8 cellular contexts compared by ENCODE assay signal in the genomic region with DNA sequence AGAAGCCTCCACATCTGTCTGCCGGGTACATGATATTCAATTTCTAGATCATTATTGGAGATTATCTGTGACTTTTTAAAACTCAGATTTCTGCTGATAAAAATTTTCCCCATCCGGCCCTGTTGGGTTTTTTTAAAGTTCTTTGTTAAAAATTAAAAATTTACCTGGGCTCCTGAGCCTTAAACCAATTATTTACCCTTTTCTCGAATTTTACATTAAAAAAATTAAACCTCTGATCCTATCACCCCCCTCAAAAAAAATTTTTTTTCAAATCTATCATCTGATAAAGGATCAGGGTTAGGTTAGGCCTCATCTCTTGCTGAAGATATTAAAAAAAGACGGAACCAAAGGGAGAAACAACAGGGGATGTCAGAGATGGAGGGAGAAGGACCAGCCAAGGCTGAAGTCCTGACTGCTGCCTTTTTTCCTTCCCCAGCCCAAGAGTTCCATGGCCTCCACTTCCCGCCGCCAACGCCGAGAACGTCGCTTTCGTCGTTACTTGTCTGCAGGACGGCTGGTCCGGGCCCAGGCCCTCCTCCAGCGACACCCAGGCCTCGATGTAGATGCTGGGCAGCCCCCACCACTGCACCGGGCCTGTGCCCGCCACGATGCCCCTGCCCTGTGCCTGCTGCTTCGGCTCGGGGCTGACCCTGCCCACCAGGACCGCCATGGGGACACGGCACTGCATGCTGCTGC. TPM values are rescaled to one million over a fixed set of nuclear protein-coding genes. Genes with fewer than 3 reads are reported as not detected.
DNase-seq lines count a peak whose midpoint lies in the region; ATAC-seq, FAIRE-seq and TF ChIP-seq lines count a peak whose summit lies in the region.

No MANE protein-coding gene starts in this region.

- peaks cover 14% of the 10 kb centered on the region for H3K36me3 Mint-ChIP-seq in activated CD8-positive, alpha-beta memory T cell treated with anti-CD3 and anti-CD28 coated beads, Interleukin-2, amount 10 ng/mL, durations not matched to agents 7 days and 5 days

- peak overlapping the region; percentile 88 for H3K27ac Mint-ChIP-seq in activated CD8-positive, alpha-beta memory T cell treated with anti-CD3 and anti-CD28 coated beads, Interleukin-2, amount 10 ng/mL, durations not matched to agents 7 days and 5 days

- DNase-seq in activated CD8-positive, alpha-beta memory T cell treated with anti-CD3 and anti-CD28 coated beads, Interleukin-2, amount 10 ng/mL, durations not matched to agents 7 days and 5 days = no peak
- DNase-seq in activated CD8-positive, alpha-beta memory T cell treated with anti-CD3 and anti-CD28 coated beads for 24 hours = no peak
- no peak for DNase-seq in ascending aorta (ENCODE audit: low spot score in 2 of 2)
- DNase-seq in left lung = peak; percentile 44 to 81
- no peak for DNase-seq in AG20443 (ENCODE audit: low spot score)
- DNase-seq in SKM-1 treated with dmso at 0.1 percent for 144 hours (lab: John Stamatoyannopoulos, UW; ENCODE audit: unreplicated experiment) = no peak
- DNase-seq in H54 (ENCODE audit: insufficient read length, low spot score) = no peak

- WGBS in thymus = 86% methylated on average over 23 of the region's 23 CpGs

- H3K4me1 ChIP-seq in ascending aorta (peaks cover 6 to 10% of the 10 kb centered on the region in 2 donors), left lung (peaks cover 9 to 56% of the 10 kb centered on the region in 2 donors), thymus (ENCODE audit: control insufficient read depth, insufficient read depth, low read length) (peaks cover 9% of the 10 kb centered on the region)

- peak overlapping the region; percentile 58 to 67 for H3K4me3 ChIP-seq in ascending aorta
- H3K4me3 ChIP-seq in left lung = peak overlapping the region; percentile 41 to 48
- H3K4me3 ChIP-seq in thymus (ENCODE audit: low read length) = peak overlapping the region; percentile 63

- H3K27ac ChIP-seq in ascending aorta = peak overlapping the region; percentile 72 to 84
- peak overlapping the region; percentile 82 to 84 for H3K27ac ChIP-seq in left lung
- peak overlapping the region; percentile 84 for H3K27ac ChIP-seq in thymus (ENCODE audit: low read depth)

- H3K9me3 ChIP-seq in ascending aorta (no peaks in the 10 kb centered on the region), left lung (no peaks in the 10 kb centered on the region), thymus (ENCODE audit: control insufficient read depth) (no peaks in the 10 kb centered on the region)

- H3K27me3 Mint-ChIP-seq in activated CD8-positive, alpha-beta memory T cell treated with anti-CD3 and anti-CD28 coated beads, Interleukin-2, amount 10 ng/mL, durations not matched to agents 7 days and 5 days = no peaks in the 10 kb centered on the region

- CTCF ChIA-PET in activated CD8-positive, alpha-beta memory T cell treated with anti-CD3 and anti-CD28 coated beads, Interleukin-2, amount 10 ng/mL, durations not matched to agents 7 days and 5 days (lab: Charles Lee) = interaction anchor here (1.2 to 16.9 kb wide), 10 partner anchors 21 to 191 kb away, joined by 3 to 952 read pairs (median 5); partner anchors contain the start of genes BAG6, LST1, LTA and LTB

- H3K27me3 ChIP-seq in ascending aorta (no peaks in the 10 kb centered on the region), left lung (no peaks in the 10 kb centered on the region), thymus (ENCODE audit: control insufficient read depth, insufficient read depth) (no peaks in the 10 kb centered on the region)

- H3K36me3 ChIP-seq in ascending aorta (peaks cover 0 to 24% of the 10 kb centered on the region in 2 donors), left lung (peaks cover 0 to 25% of the 10 kb centered on the region in 2 donors), thymus (ENCODE audit: control insufficient read depth, insufficient read depth) (peaks cover 13% of the 10 kb centered on the region)

- peak overlapping the region; percentile 83 for H3K4me3 Mint-ChIP-seq in activated CD8-positive, alpha-beta memory T cell treated with anti-CD3 and anti-CD28 coated beads, Interleukin-2, amount 10 ng/mL, durations not matched to agents 7 days and 5 days

- no peak for TF ChIP-seq POLR2A in H54 (IDR thresholded peaks at IDR 0.05; ENCODE audit: low read depth, low read length)

- ATAC-seq in activated CD8-positive, alpha-beta memory T cell treated with anti-CD3 and anti-CD28 coated beads, Interleukin-2, amount 10 ng/mL, durations not matched to agents 7 days and 5 days = no peak
- no peak for ATAC-seq in left lung

- H3K9me3 Mint-ChIP-seq in activated CD8-positive, alpha-beta memory T cell treated with anti-CD3 and anti-CD28 coated beads, Interleukin-2, amount 10 ng/mL, durations not matched to agents 7 days and 5 days (ENCODE audit: low read depth) = no peaks in the 10 kb centered on the region

- intact Hi-C loops in ascending aorta (cut with DNase I) (loop anchor here (1.0 to 10.0 kb wide), 7 partner anchors 72 to 1867 kb away; partner anchors contain the start of genes AGER, BAG6, CUTA and MRPS18B), left lung (cut with DNase I) (loop anchor here (2.0 to 10.0 kb wide), 2 partner anchors 47 to 51 kb away; partner anchors contain the start of gene NCR3 (in 1 of the 2))

- no peak for FAIRE-seq in H54 (lab: Jason Lieb, UNC)

- H3K4me1 Mint-ChIP-seq in activated CD8-positive, alpha-beta memory T cell treated with anti-CD3 and anti-CD28 coated beads, Interleukin-2, amount 10 ng/mL, durations not matched to agents 7 days and 5 days = peaks cover 55% of the 10 kb centered on the region

- TF ChIP-seq CTCF in ascending aorta (IDR thresholded peaks at IDR 0.05) = no peak
- no peak for TF ChIP-seq CTCF in left lung (IDR thresholded peaks at IDR 0.05)

RNA-seq across cellular contexts. Expression of gene NFKBIL1, which starts 0.5 kb away (rescaled TPM):
- total RNA-seq in activated CD8-positive, alpha-beta memory T cell treated with anti-CD3 and anti-CD28 coated beads, Interleukin-2, amount 10 ng/mL, durations not matched to agents 7 days and 5 days = 10 to 100 TPM; 13.6 to 16.2 TPM
- 71.5 TPM for total RNA-seq in ascending aorta
- total RNA-seq in left lung = 10 to 100 TPM; 15.0 to 17.2 TPM
- polyA plus RNA-seq in thymus = 23.6 TPM

RNA-seq across cellular contexts. Expression of gene ATP6V1G2, which starts 1.5 kb away (rescaled TPM):
- 1 to 10 TPM; 1.0 to 3.8 TPM for total RNA-seq in activated CD8-positive, alpha-beta memory T cell treated with anti-CD3 and anti-CD28 coated beads, Interleukin-2, amount 10 ng/mL, durations not matched to agents 7 days and 5 days
- total RNA-seq in ascending aorta = not detected
- total RNA-seq in left lung = 1 to 10 TPM; 1.0 to 1.6 TPM
- 2.5 TPM for polyA plus RNA-seq in thymus

RNA-seq across cellular contexts. Expression of gene DDX39B, which starts 6.1 kb away (rescaled TPM):
- 100 to 1,000 TPM; 495 to 503 TPM for total RNA-seq in activated CD8-positive, alpha-beta memory T cell treated with anti-CD3 and anti-CD28 coated beads, Interleukin-2, amount 10 ng/mL, durations not matched to agents 7 days and 5 days
- total RNA-seq in ascending aorta = 134 TPM
- 100 to 1,000 TPM; 201 to 319 TPM for total RNA-seq in left lung
- polyA plus RNA-seq in thymus = 761 TPM

RNA-seq across cellular contexts. Expression of gene MCCD1, which starts 19.1 kb away (rescaled TPM):
- not detected for total RNA-seq in activated CD8-positive, alpha-beta memory T cell treated with anti-CD3 and anti-CD28 coated beads, Interleukin-2, amount 10 ng/mL, durations not matched to agents 7 days and 5 days
- total RNA-seq in ascending aorta (not detected), left lung (not detected)
- polyA plus RNA-seq in thymus = not detected

RNA-seq across cellular contexts. Expression of gene LTA, which starts 24.2 kb away (rescaled TPM):
- 10 to 100 TPM; 21.8 to 70.0 TPM for total RNA-seq in activated CD8-positive, alpha-beta memory T cell treated with anti-CD3 and anti-CD28 coated beads, Interleukin-2, amount 10 ng/mL, durations not matched to agents 7 days and 5 days
- total RNA-seq in ascending aorta (not detected), left lung (under 1 TPM; 0.17 to 0.65 TPM)
- polyA plus RNA-seq in thymus = 2.2 TPM

Comparison
In these comparisons a context has a peak if more than half of its experiments do, and no peak if none do; other contexts are left out.
1. DNase-seq: peak in left lung (2 of 2); none in activated CD8-positive, alpha-beta memory T cell treated with anti-CD3 and anti-CD28 coated beads, Interleukin-2, amount 10 ng/mL, durations not matched to agents 7 days and 5 days (single experiment), activated CD8-positive, alpha-beta memory T cell treated with anti-CD3 and anti-CD28 coated beads for 24 hours (single experiment), ascending aorta (0 of 2), AG20443 (single experiment), SKM-1 treated with dmso at 0.1 percent for 144 hours (single experiment) and H54 (single experiment).
2. Peak in every context shown above with its lines, with median percentiles within 50 percentile points of each other: H3K27ac ChIP-seq and H3K4me3 ChIP-seq.